Comparison of ENCODE assay signal across 1 cellular context in genomic region chr15:84716036-84716732, GRCh38.
TF ChIP-seq lines count a peak whose summit lies in the region.

Gene SEC11A, minus strand, starts transcription at chr15:84716139. Its CDS starts 64 bp downstream, at chr15:84716075.

TF ChIP-seq in HepG2, 621 proteins besides CTCF, POLR2A, EP300 and RAD21 (continued from another document and continues in another):
- TF ChIP-seq, protein P1, sequence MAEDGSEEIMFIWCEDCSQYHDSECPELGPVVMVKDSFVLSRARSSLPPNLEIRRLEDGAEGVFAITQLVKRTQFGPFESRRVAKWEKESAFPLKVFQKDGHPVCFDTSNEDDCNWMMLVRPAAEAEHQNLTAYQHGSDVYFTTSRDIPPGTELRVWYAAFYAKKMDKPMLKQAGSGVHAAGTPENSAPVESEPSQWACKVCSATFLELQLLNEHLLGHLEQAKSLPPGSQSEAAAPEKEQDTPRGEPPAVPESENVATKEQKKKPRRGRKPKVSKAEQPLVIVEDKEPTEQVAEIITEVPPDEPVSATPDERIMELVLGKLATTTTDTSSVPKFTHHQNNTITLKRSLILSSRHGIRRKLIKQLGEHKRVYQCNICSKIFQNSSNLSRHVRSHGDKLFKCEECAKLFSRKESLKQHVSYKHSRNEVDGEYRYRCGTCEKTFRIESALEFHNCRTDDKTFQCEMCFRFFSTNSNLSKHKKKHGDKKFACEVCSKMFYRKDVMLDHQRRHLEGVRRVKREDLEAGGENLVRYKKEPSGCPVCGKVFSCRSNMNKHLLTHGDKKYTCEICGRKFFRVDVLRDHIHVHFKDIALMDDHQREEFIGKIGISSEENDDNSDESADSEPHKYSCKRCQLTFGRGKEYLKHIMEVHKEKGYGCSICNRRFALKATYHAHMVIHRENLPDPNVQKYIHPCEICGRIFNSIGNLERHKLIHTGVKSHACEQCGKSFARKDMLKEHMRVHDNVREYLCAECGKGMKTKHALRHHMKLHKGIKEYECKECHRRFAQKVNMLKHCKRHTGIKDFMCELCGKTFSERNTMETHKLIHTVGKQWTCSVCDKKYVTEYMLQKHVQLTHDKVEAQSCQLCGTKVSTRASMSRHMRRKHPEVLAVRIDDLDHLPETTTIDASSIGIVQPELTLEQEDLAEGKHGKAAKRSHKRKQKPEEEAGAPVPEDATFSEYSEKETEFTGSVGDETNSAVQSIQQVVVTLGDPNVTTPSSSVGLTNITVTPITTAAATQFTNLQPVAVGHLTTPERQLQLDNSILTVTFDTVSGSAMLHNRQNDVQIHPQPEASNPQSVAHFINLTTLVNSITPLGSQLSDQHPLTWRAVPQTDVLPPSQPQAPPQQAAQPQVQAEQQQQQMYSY (CRISPR knock-in tag; IDR thresholded peaks at IDR 0.05) = 0 out of 2 replicates have a peak, but pooled peaks have one; percentile 69
- TF ChIP-seq HDAC6 (IDR thresholded peaks at IDR 0.05; ENCODE audit: low read depth, low read length) (no peak), HNRNPLL (IDR thresholded peaks at IDR 0.05; ENCODE audit: low read depth, low read length, poor library complexity, severe bottlenecking) (peak; percentile 65), ZNF713 (CRISPR knock-in tag; IDR thresholded peaks at IDR 0.05) (peak; percentile 56; the same call in 1 of the 2 replicates), ARID4A (CRISPR knock-in tag; IDR thresholded peaks at IDR 0.05; ENCODE audit: borderline replicate concordance) (peak; percentile 96), ZNF543 (CRISPR knock-in tag; IDR thresholded peaks at IDR 0.05) (no peak), MATR3 (CRISPR knock-in tag; IDR thresholded peaks at IDR 0.05) (no peak), ZNF280B (CRISPR knock-in tag; IDR thresholded peaks at IDR 0.05; ENCODE audit: borderline replicate concordance) (no peak; the same call in 1 of the 2 replicates), TMF1 (CRISPR knock-in tag; IDR thresholded peaks at IDR 0.05; ENCODE audit: low read depth) (no peak), ZNF205 (CRISPR knock-in tag; IDR thresholded peaks at IDR 0.05) (peak; percentile 46; the same call in 1 of the 2 replicates), HOXA9 (CRISPR knock-in tag; IDR thresholded peaks at IDR 0.05; ENCODE audit: borderline replicate concordance) (no peak), ZNF256 (CRISPR knock-in tag; conservative IDR thresholded peaks at IDR 0.05) (0 out of 2 replicates have a peak, but pooled peaks have one; percentile 25), HDAC2 (CRISPR knock-in tag; IDR thresholded peaks at IDR 0.05) (peak; percentile 81), ZC3H13 (CRISPR knock-in tag; IDR thresholded peaks at IDR 0.05) (no peak), ZBTB7A (CRISPR knock-in tag; IDR thresholded peaks at IDR 0.05) (0 out of 2 replicates have a peak, but pooled peaks have one; percentile 51), DPF2 (CRISPR knock-in tag; IDR thresholded peaks at IDR 0.05; ENCODE audit: borderline replicate concordance, low read depth) (no peak), PPARG (CRISPR knock-in tag; conservative IDR thresholded peaks at IDR 0.05) (no peak; the same call in 1 of the 2 replicates), ISX (CRISPR knock-in tag; conservative IDR thresholded peaks at IDR 0.05) (no peak; the same call in 1 of the 2 replicates), SIN3B (IDR thresholded peaks at IDR 0.05; ENCODE audit: low read length) (peak; percentile 71; the same call in 1 of the 2 replicates), MAZ (IDR thresholded peaks at IDR 0.05; ENCODE audit: borderline replicate concordance, low read depth, low read length) (0 out of 2 replicates have a peak, but pooled peaks have one; percentile 17), MAZ (CRISPR knock-in tag; IDR thresholded peaks at IDR 0.05; ENCODE audit: low read depth) (peak; percentile 79), SMAD9 (CRISPR knock-in tag; IDR thresholded peaks at IDR 0.05) (0 out of 2 replicates have a peak, but pooled peaks have one; percentile 33), HMGXB3 (CRISPR knock-in tag; IDR thresholded peaks at IDR 0.05; ENCODE audit: borderline replicate concordance) (peak; percentile 56; the same call in 1 of the 2 replicates), FIP1L1 (IDR thresholded peaks at IDR 0.05; ENCODE audit: borderline replicate concordance, insufficient read depth, low read depth, low read length) (no peak), EED (CRISPR knock-in tag; IDR thresholded peaks at IDR 0.05) (peak; percentile 75), SCMH1 (CRISPR knock-in tag; IDR thresholded peaks at IDR 0.05; ENCODE audit: borderline replicate concordance) (no peak), ZNF766 (CRISPR knock-in tag; IDR thresholded peaks at IDR 0.05; ENCODE audit: borderline replicate concordance) (peak; percentile 94), HCFC1 (IDR thresholded peaks at IDR 0.05; ENCODE audit: low read depth, low read length) (peak; percentile 74), ZFP36L1 (CRISPR knock-in tag; IDR thresholded peaks at IDR 0.05) (0 out of 2 replicates have a peak, but pooled peaks have one; percentile 43), TOPORS (CRISPR knock-in tag; IDR thresholded peaks at IDR 0.05) (no peak), ZNF337 (CRISPR knock-in tag; IDR thresholded peaks at IDR 0.05; ENCODE audit: borderline replicate concordance, low read depth) (0 out of 2 replicates have a peak, but pooled peaks have one; percentile 57), KLF6 (CRISPR knock-in tag; IDR thresholded peaks at IDR 0.05) (peak; percentile 94)
- TF ChIP-seq, protein P2, sequence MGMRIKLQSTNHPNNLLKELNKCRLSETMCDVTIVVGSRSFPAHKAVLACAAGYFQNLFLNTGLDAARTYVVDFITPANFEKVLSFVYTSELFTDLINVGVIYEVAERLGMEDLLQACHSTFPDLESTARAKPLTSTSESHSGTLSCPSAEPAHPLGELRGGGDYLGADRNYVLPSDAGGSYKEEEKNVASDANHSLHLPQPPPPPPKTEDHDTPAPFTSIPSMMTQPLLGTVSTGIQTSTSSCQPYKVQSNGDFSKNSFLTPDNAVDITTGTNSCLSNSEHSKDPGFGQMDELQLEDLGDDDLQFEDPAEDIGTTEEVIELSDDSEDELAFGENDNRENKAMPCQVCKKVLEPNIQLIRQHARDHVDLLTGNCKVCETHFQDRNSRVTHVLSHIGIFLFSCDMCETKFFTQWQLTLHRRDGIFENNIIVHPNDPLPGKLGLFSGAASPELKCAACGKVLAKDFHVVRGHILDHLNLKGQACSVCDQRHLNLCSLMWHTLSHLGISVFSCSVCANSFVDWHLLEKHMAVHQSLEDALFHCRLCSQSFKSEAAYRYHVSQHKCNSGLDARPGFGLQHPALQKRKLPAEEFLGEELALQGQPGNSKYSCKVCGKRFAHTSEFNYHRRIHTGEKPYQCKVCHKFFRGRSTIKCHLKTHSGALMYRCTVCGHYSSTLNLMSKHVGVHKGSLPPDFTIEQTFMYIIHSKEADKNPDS (CRISPR knock-in tag; IDR thresholded peaks at IDR 0.05) = 0 out of 2 replicates have a peak, but pooled peaks have one; percentile 54
- TF ChIP-seq, protein P3, sequence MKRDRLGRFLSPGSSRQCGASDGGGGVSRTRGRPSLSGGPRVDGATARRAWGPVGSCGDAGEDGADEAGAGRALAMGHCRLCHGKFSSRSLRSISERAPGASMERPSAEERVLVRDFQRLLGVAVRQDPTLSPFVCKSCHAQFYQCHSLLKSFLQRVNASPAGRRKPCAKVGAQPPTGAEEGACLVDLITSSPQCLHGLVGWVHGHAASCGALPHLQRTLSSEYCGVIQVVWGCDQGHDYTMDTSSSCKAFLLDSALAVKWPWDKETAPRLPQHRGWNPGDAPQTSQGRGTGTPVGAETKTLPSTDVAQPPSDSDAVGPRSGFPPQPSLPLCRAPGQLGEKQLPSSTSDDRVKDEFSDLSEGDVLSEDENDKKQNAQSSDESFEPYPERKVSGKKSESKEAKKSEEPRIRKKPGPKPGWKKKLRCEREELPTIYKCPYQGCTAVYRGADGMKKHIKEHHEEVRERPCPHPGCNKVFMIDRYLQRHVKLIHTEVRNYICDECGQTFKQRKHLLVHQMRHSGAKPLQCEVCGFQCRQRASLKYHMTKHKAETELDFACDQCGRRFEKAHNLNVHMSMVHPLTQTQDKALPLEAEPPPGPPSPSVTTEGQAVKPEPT (CRISPR knock-in tag; IDR thresholded peaks at IDR 0.05; ENCODE audit: low read depth) = no peak
- TF ChIP-seq, protein P4, sequence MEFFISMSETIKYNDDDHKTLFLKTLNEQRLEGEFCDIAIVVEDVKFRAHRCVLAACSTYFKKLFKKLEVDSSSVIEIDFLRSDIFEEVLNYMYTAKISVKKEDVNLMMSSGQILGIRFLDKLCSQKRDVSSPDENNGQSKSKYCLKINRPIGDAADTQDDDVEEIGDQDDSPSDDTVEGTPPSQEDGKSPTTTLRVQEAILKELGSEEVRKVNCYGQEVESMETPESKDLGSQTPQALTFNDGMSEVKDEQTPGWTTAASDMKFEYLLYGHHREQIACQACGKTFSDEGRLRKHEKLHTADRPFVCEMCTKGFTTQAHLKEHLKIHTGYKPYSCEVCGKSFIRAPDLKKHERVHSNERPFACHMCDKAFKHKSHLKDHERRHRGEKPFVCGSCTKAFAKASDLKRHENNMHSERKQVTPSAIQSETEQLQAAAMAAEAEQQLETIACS (CRISPR knock-in tag; IDR thresholded peaks at IDR 0.05) = peak; percentile 47
- TF ChIP-seq, protein P5, sequence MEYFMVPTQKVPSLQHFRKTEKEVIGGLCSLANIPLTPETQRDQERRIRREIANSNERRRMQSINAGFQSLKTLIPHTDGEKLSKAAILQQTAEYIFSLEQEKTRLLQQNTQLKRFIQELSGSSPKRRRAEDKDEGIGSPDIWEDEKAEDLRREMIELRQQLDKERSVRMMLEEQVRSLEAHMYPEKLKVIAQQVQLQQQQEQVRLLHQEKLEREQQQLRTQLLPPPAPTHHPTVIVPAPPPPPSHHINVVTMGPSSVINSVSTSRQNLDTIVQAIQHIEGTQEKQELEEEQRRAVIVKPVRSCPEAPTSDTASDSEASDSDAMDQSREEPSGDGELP (IDR thresholded peaks at IDR 0.05; ENCODE audit: borderline replicate concordance, low read depth) = no peak
